In the genomic region with DNA sequence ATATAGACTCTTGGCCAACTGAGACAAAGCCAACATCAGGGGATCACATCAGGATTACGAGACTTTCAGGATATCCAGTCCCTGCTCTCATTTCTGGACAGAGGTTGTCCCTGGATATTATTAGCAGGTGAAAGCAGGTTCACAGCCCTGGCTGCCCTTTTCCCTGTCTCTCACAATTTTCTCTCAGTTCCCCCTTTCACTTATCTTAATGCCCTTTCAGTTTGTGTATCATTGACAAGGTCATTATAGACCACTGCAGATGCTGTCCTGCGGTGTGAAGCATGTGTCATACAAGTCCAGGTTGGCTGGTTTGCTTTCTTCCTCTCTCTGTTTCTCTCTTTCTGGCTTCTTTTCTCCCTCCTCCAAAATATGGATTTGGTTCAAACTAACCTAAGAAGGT, we compare ENCODE assay signal across 14 cellular contexts. TPM values are rescaled to one million over a fixed set of nuclear protein-coding genes. Genes with fewer than 3 reads are reported as not detected.
DNase-seq lines count a peak whose midpoint lies in the region; ATAC-seq, FAIRE-seq and TF ChIP-seq lines count a peak whose summit lies in the region.
"Had no signal": no experiment of that assay in that cellular context is flagged by ENCODE, and none has a peak within 500 bp of the region (broad histone marks: within the 10 kb centered on the region; RNA-seq: fewer than 3 reads in every experiment).

No MANE protein-coding gene starts in this region.

- ATAC-seq in natural killer cell (no peak), HG02610 (IDR thresholded peaks at IDR 0.05; ENCODE audit: unreplicated experiment) (peak; percentile 43), GM12878 (peak; percentile 72), GM19397 (IDR thresholded peaks at IDR 0.05; ENCODE audit: unreplicated experiment) (no peak), GM21515 (IDR thresholded peaks at IDR 0.05; ENCODE audit: unreplicated experiment) (no peak), HG03280 (IDR thresholded peaks at IDR 0.05; ENCODE audit: unreplicated experiment) (no peak)
- ATAC-seq in natural killer cell treated with Interleukin-12 subunit alpha and Interleukin-12 subunit beta and Interleukin-15 and Interleukin-18, amount 100 ng/mL, for 72 hours, result no peak
- ATAC-seq: WTC11 had no signal

- no peaks in the 10 kb centered on the region for H3K9me3 ChIP-seq in GM12878 (replicated peaks; ENCODE audit: control insufficient read depth, insufficient read depth, low read length)
- H3K9me3 ChIP-seq: testis had no signal

- H3K27me3 Mint-ChIP-seq in natural killer cell (ENCODE audit: low read depth in 2 of 2), result peaks cover 0 to 11% of the 10 kb centered on the region in 2 donors
- H3K27me3 Mint-ChIP-seq in natural killer cell treated with Interleukin-12 subunit alpha and Interleukin-12 subunit beta and Interleukin-15 and Interleukin-18, amount 100 ng/mL, for 72 hours, result no peaks in the 10 kb centered on the region

- RAD21 ChIA-PET in GM12878 (lab: Charles Lee; ENCODE audit: unreplicated experiment), result interaction anchor here (1.1 to 6.7 kb wide), 10 partner anchors 25 to 320 kb away, joined by 3 to 90 read pairs (median 7); a partner anchor contains a TSS

- no TSS peak for BruUV-seq in GM12878 (replicated peaks; lab: Mats Ljungman, UMichigan)

- no peak for TF ChIP-seq POLR2A in GM12878 (IDR thresholded peaks at IDR 0.05; ENCODE audit: low read depth, low read length)

- TF ChIP-seq RAD21 in GM12878 (IDR thresholded peaks at IDR 0.05; ENCODE audit: insufficient read depth, low read depth, low read length), result 0 out of 2 replicates have a peak, but pooled peaks have one; percentile 4

- CTCF ChIA-PET in GM12878 (lab: Yijun Ruan, JAX), result interaction anchor here (0.6 to 7.6 kb wide), 17 partner anchors 10 to 314 kb away, joined by 3 to 181 read pairs (median 6); a partner anchor contains a TSS

- TF ChIP-seq EP300 in GM12878 (IDR thresholded peaks at IDR 0.05; ENCODE audit: borderline replicate concordance in 1 of 2, control insufficient read depth in 1 of 2, low read depth in 2 of 2, low read length in 2 of 2), result peak; percentile 59 to 79; a peak in 2 of 4 replicates

- H3K27ac Mint-ChIP-seq in natural killer cell, result peak overlapping the region; percentile 97 to 100
- peak overlapping the region in 1 of 2 donors; percentile 98 for H3K27ac Mint-ChIP-seq in natural killer cell treated with Interleukin-12 subunit alpha and Interleukin-12 subunit beta and Interleukin-15 and Interleukin-18, amount 100 ng/mL, for 72 hours
- H3K27ac Mint-ChIP-seq: WTC11 had no signal

- no peaks in the 10 kb centered on the region for H3K27me3 ChIP-seq in GM12878 (replicated peaks in 1 of 2; ENCODE audit: control insufficient read depth in 2 of 2, insufficient read depth in 2 of 2, low read length in 1 of 2)
- H3K27me3 ChIP-seq: SJSA1, testis had no signal

- intact Hi-C loops in natural killer cell (cut with micrococcal nuclease), result loop anchor here (5.0 kb wide), 2 partner anchors 99 to 329 kb away; no protein-coding TSS in a partner anchor
- intact Hi-C loops in GM12878 (cut with micrococcal nuclease; ENCODE audit: unreplicated experiment), result loop anchor here (1.0 kb wide), 2 partner anchors 26 to 55 kb away; no protein-coding TSS in a partner anchor

- SMC1A ChIA-PET in GM12878 (lab: Charles Lee; ENCODE audit: uncharacterized antibody, unreplicated experiment), result interaction anchor here (0.7 to 7.0 kb wide), 23 partner anchors 9 to 320 kb away, joined by 3 to 110 read pairs (median 5); a partner anchor contains a TSS

- no peak overlapping the region for H2AFZ ChIP-seq in GM12878 (ENCODE audit: control insufficient read depth, low read depth, low read length)

- H3K4me2 ChIP-seq in GM12878 (ENCODE audit: control insufficient read depth, insufficient read depth), result peak overlapping the region; percentile 61

- H3K4me1 ChIP-seq in GM12878 (ENCODE audit: control insufficient read depth, insufficient read depth, low read length), result peaks cover 39% of the 10 kb centered on the region

- H3K36me3 Mint-ChIP-seq in natural killer cell, result peaks cover 6% of the 10 kb centered on the region
- H3K36me3 Mint-ChIP-seq in natural killer cell treated with Interleukin-12 subunit alpha and Interleukin-12 subunit beta and Interleukin-15 and Interleukin-18, amount 100 ng/mL, for 72 hours, result no peaks in the 10 kb centered on the region

- H3K4me3 Mint-ChIP-seq in natural killer cell, result no peak overlapping the region
- H3K4me3 Mint-ChIP-seq in natural killer cell treated with Interleukin-12 subunit alpha and Interleukin-12 subunit beta and Interleukin-15 and Interleukin-18, amount 100 ng/mL, for 72 hours, result no peak overlapping the region
- H3K4me3 Mint-ChIP-seq: WTC11 had no signal

- H4K20me1 ChIP-seq in GM12878 (ENCODE audit: control insufficient read depth, insufficient read depth), result no peaks in the 10 kb centered on the region

- peak overlapping the region; percentile 36; the same call in 1 of the 2 replicates for H3K9ac ChIP-seq in GM12878 (ENCODE audit: control insufficient read depth, insufficient read depth, low read length)

- FAIRE-seq in GM12878 (lab: Jason Lieb, UNC), result peak; percentile 35

- POLR2A ChIA-PET in GM12878 (lab: Charles Lee), result interaction anchor here (0.5 to 5.6 kb wide), 8 partner anchors 9 to 110 kb away, joined by 3 to 66 read pairs (median 5); a partner anchor contains a TSS

- H3K27ac ChIP-seq in GM12878 (ENCODE audit: control insufficient read depth, insufficient read depth), result peak overlapping the region; percentile 65
- H3K27ac ChIP-seq: SJSA1, testis had no signal

- 0% methylated on average over 2 of the region's 2 CpGs for WGBS in GM12878 (ENCODE audit: insufficient coverage, insufficient replicate concordance, low lambda C conversion rate, missing lambda C conversion rate)

- DNase-seq in natural killer cell (no peak), GM12878 (ENCODE audit: low read depth, low spot score) (peak; percentile 66), UCSD-AML1 (lab: John Stamatoyannopoulos, UW; ENCODE audit: unreplicated experiment) (no peak)
- no peak for DNase-seq in natural killer cell treated with Interleukin-12 subunit alpha and Interleukin-12 subunit beta and Interleukin-15 and Interleukin-18, amount 100 ng/mL, for 72 hours (ENCODE audit: low spot score)
- DNase-seq: NCI-H1092 treated with DMSO at 0.1 percent for 48 hours, NCI-H526 treated with DMSO at 0.1 percent for 48 hours, testis had no signal

- H3K4me3 ChIP-seq in GM12878, result peak overlapping the region; percentile 21; the same call in 1 of the 2 replicates
- H3K4me3 ChIP-seq: SJSA1, testis had no signal

- H3K79me2 ChIP-seq in GM12878 (ENCODE audit: control insufficient read depth, insufficient read depth, low read length), result no peaks in the 10 kb centered on the region

- H3K4me1 Mint-ChIP-seq in natural killer cell, result peaks cover 22% of the 10 kb centered on the region in 2 donors
- peaks cover 27 to 39% of the 10 kb centered on the region in 2 donors for H3K4me1 Mint-ChIP-seq in natural killer cell treated with Interleukin-12 subunit alpha and Interleukin-12 subunit beta and Interleukin-15 and Interleukin-18, amount 100 ng/mL, for 72 hours (ENCODE audit: low read depth in 2 of 2)

- peaks cover 0 to 8% of the 10 kb centered on the region in 2 experiments; a peak in 3 of 4 replicates for H3K36me3 ChIP-seq in GM12878 (ENCODE audit: control insufficient read depth in 2 of 2, insufficient read depth in 2 of 2, low read length in 1 of 2)

- H3K9me3 Mint-ChIP-seq in natural killer cell, result peaks cover 2 to 3% of the 10 kb centered on the region in 2 donors
- H3K9me3 Mint-ChIP-seq in natural killer cell treated with Interleukin-12 subunit alpha and Interleukin-12 subunit beta and Interleukin-15 and Interleukin-18, amount 100 ng/mL, for 72 hours, result no peaks in the 10 kb centered on the region
- H3K9me3 Mint-ChIP-seq: WTC11 had no signal

- in situ Hi-C loops in GM12878 (cut with MboI), result no loop called here

- TF ChIP-seq CTCF in natural killer cell (IDR thresholded peaks at IDR 0.05) (no peak), GM12878 (IDR thresholded peaks at IDR 0.05 in 2 of 3, conservative IDR thresholded peaks at IDR 0.05 in 1 of 3; ENCODE audit: control insufficient read depth in 2 of 3, extremely low read depth in 1 of 3, insufficient read depth in 1 of 3, low read depth in 3 of 3, low read length in 3 of 3) (no peak)

RNA-seq across cellular contexts. Expression of a gene that starts 2.1 kb away (rescaled TPM):
- total RNA-seq in natural killer cell, result under 1 TPM in 2 of 3 donors, not detected in 1; 0.49 to 0.50 TPM
- total RNA-seq in natural killer cell treated with Interleukin-12 subunit alpha and Interleukin-12 subunit beta and Interleukin-15 and Interleukin-18, amount 100 ng/mL, for 72 hours, result under 1 TPM in 1 of 2 donors, not detected in 1; 0.64 TPM
- total RNA-seq in GM12878 (2013; cell fraction: nucleolus; rRNA removed), result 1.7 and 2.1 TPM in 2 replicates
- total RNA-seq in GM12878 (2014; rRNA removed), result 2.2 and 2.5 TPM in 2 replicates
- total RNA-seq in GM12878 (2014; rRNA removed; fragmentation: Illumina TruSeq; extraction: Trizol), result 1.2 and 2.1 TPM in 2 replicates
- total RNA-seq in GM12878 (2021), result 2.7 and 3.3 TPM in 2 replicates
- 4.2 TPM for polyA plus RNA-seq in GM12878 (2011; ENCODE audit: low read depth)
- 3.4 and 3.9 TPM in 2 replicates for polyA plus RNA-seq in GM12878 (2011; rRNA removed)
- polyA plus RNA-seq in GM12878 (2011; cell fraction: cytosol; rRNA removed), result 2.9 and 3.5 TPM in 2 replicates
- 4.5 and 4.8 TPM in 2 replicates for polyA plus RNA-seq in GM12878 (2011; cell fraction: nucleus; rRNA removed)
- polyA plus RNA-seq in GM12878 (2012), result 2.2 and 2.3 TPM in 2 replicates
- polyA plus RNA-seq in GM12878 (2014; fragmentation: Illumina TruSeq; extraction: Trizol), result 0.52 and 1.3 TPM in 2 replicates
- 1 to 10 TPM in 1 of 2 experiments, under 1 TPM in 1; 0.66 to 1.3 TPM for polyA plus RNA-seq in GM12878 (2014; fragmentation: Nextera tagmentation; extraction: Ambion mirVana)
- polyA plus RNA-seq in GM12878 (2014; rRNA removed), result 2.8 and 3.8 TPM in 2 replicates
- 1 to 10 TPM; 3.1 to 4.9 TPM for polyA plus RNA-seq in GM12878 (2016; fragmentation: Nextera tagmentation; extraction: Ambion mirVana)
- polyA minus RNA-seq in GM12878 (2011; rRNA and poly(A)+ RNA removed), result 0.82 and 1.2 TPM in 2 replicates
- polyA minus RNA-seq in GM12878 (2011; cell fraction: cytosol; rRNA and poly(A)+ RNA removed), result not detected in 2 replicates
- 1.1 and 1.5 TPM in 2 replicates for polyA minus RNA-seq in GM12878 (2011; cell fraction: nucleus; rRNA and poly(A)+ RNA removed)
- total RNA-seq: SJSA1 had no signal

RNA-seq across cellular contexts. Expression of a gene that starts 6.7 kb away (rescaled TPM):
- total RNA-seq in natural killer cell (under 1 TPM in 2 of 3 donors, not detected in 1; 0.07 to 0.09 TPM), GM12878 (2014; rRNA removed) (2.5 and 2.8 TPM in 2 replicates), GM12878 (2014; rRNA removed; fragmentation: Illumina TruSeq; extraction: Trizol) (3.1 and 3.3 TPM in 2 replicates), GM12878 (2021) (4.0 and 5.6 TPM in 2 replicates)
- total RNA-seq in natural killer cell treated with Interleukin-12 subunit alpha and Interleukin-12 subunit beta and Interleukin-15 and Interleukin-18, amount 100 ng/mL, for 72 hours, result not detected
- not detected in 2 replicates for total RNA-seq in GM12878 (2013; cell fraction: nucleolus; rRNA removed)
- 3.0 TPM for polyA plus RNA-seq in GM12878 (2011; ENCODE audit: low read depth)
- polyA plus RNA-seq in GM12878 (2011; rRNA removed) (7.5 and 8.7 TPM in 2 replicates), GM12878 (2014; fragmentation: Illumina TruSeq; extraction: Trizol) (2.6 and 4.5 TPM in 2 replicates), GM12878 (2014; fragmentation: Nextera tagmentation; extraction: Ambion mirVana) (1 to 10 TPM; 3.2 to 3.5 TPM), GM12878 (2014; rRNA removed) (3.4 TPM in 2 replicates), GM12878 (2016; fragmentation: Nextera tagmentation; extraction: Ambion mirVana) (1 to 10 TPM; 6.9 to 8.3 TPM)
- 6.4 and 9.5 TPM in 2 replicates for polyA plus RNA-seq in GM12878 (2011; cell fraction: cytosol; rRNA removed)
- polyA plus RNA-seq in GM12878 (2011; cell fraction: nucleus; rRNA removed), result 5.1 and 6.9 TPM in 2 replicates
- polyA plus RNA-seq in GM12878 (2012), result 2.3 and 3.2 TPM in 2 replicates
- polyA minus RNA-seq in GM12878 (2011; rRNA and poly(A)+ RNA removed), result 14.3 and 18.7 TPM in 2 replicates
- polyA minus RNA-seq in GM12878 (2011; cell fraction: cytosol; rRNA and poly(A)+ RNA removed), result 2.3 and 4.4 TPM in 2 replicates
- polyA minus RNA-seq in GM12878 (2011; cell fraction: nucleus; rRNA and poly(A)+ RNA removed), result 2.3 and 5.5 TPM in 2 replicates

RNA-seq across cellular contexts. Expression of a gene that starts 21.8 kb away (rescaled TPM):
- total RNA-seq in natural killer cell (10 to 100 TPM; 31.6 to 40.0 (median 35.0) TPM), GM12878 (2014; rRNA removed) (52.1 and 52.3 TPM in 2 replicates), GM12878 (2014; rRNA removed; fragmentation: Illumina TruSeq; extraction: Trizol) (44.0 and 54.3 TPM in 2 replicates), GM12878 (2021) (76.8 and 81.8 TPM in 2 replicates)
- 100 to 1,000 TPM in 1 of 2 donors, 10 to 100 TPM in 1; 92.6 to 122 TPM for total RNA-seq in natural killer cell treated with Interleukin-12 subunit alpha and Interleukin-12 subunit beta and Interleukin-15 and Interleukin-18, amount 100 ng/mL, for 72 hours
- 2.0 and 4.3 TPM in 2 replicates for total RNA-seq in GM12878 (2013; cell fraction: nucleolus; rRNA removed)
- 45.1 TPM for polyA plus RNA-seq in GM12878 (2011; ENCODE audit: low read depth)
- polyA plus RNA-seq in GM12878 (2011; rRNA removed) (111 and 127 TPM in 2 replicates), GM12878 (2014; fragmentation: Illumina TruSeq; extraction: Trizol) (63.2 and 84.1 TPM in 2 replicates), GM12878 (2014; fragmentation: Nextera tagmentation; extraction: Ambion mirVana) (10 to 100 TPM; 30.0 to 59.6 TPM), GM12878 (2014; rRNA removed) (102 and 117 TPM in 2 replicates), GM12878 (2016; fragmentation: Nextera tagmentation; extraction: Ambion mirVana) (100 to 1,000 TPM; 136 to 141 TPM)
- 103 and 106 TPM in 2 replicates for polyA plus RNA-seq in GM12878 (2011; cell fraction: cytosol; rRNA removed)
- polyA plus RNA-seq in GM12878 (2011; cell fraction: nucleus; rRNA removed), result 34.5 and 52.5 TPM in 2 replicates
- 82.6 and 88.2 TPM in 2 replicates for polyA plus RNA-seq in GM12878 (2012)
- 24.8 and 34.2 TPM in 2 replicates for polyA minus RNA-seq in GM12878 (2011; rRNA and poly(A)+ RNA removed)
- 14.4 and 21.2 TPM in 2 replicates for polyA minus RNA-seq in GM12878 (2011; cell fraction: cytosol; rRNA and poly(A)+ RNA removed)
- polyA minus RNA-seq in GM12878 (2011; cell fraction: nucleus; rRNA and poly(A)+ RNA removed), result 2.9 and 8.3 TPM in 2 replicates

RNA-seq across cellular contexts. Expression of a gene that starts 21.9 kb away (rescaled TPM):
- total RNA-seq in natural killer cell (10 to 100 TPM; 26.5 to 31.7 (median 31.6) TPM), GM12878 (2014; rRNA removed) (27.9 and 33.0 TPM in 2 replicates), GM12878 (2014; rRNA removed; fragmentation: Illumina TruSeq; extraction: Trizol) (24.0 and 25.0 TPM in 2 replicates), GM12878 (2021) (27.4 and 28.8 TPM in 2 replicates)
- 10 to 100 TPM; 29.3 to 37.2 TPM for total RNA-seq in natural killer cell treated with Interleukin-12 subunit alpha and Interleukin-12 subunit beta and Interleukin-15 and Interleukin-18, amount 100 ng/mL, for 72 hours
- 53.0 and 53.6 TPM in 2 replicates for total RNA-seq in GM12878 (2013; cell fraction: nucleolus; rRNA removed)
- polyA plus RNA-seq in GM12878 (2011; ENCODE audit: low read depth), result 18.2 TPM
- polyA plus RNA-seq in GM12878 (2011; rRNA removed) (10.5 and 19.2 TPM in 2 replicates), GM12878 (2014; fragmentation: Illumina TruSeq; extraction: Trizol) (20.8 and 27.2 TPM in 2 replicates), GM12878 (2014; fragmentation: Nextera tagmentation; extraction: Ambion mirVana) (10 to 100 TPM; 43.1 to 54.4 TPM), GM12878 (2014; rRNA removed) (27.3 and 27.4 TPM in 2 replicates), GM12878 (2016; fragmentation: Nextera tagmentation; extraction: Ambion mirVana) (10 to 100 TPM; 35.3 to 40.4 TPM)
- polyA plus RNA-seq in GM12878 (2011; cell fraction: cytosol; rRNA removed), result 29.7 and 31.4 TPM in 2 replicates
- 46.3 and 63.1 TPM in 2 replicates for polyA plus RNA-seq in GM12878 (2011; cell fraction: nucleus; rRNA removed)
- polyA plus RNA-seq in GM12878 (2012), result 22.7 and 33.5 TPM in 2 replicates
- 22.1 and 27.7 TPM in 2 replicates for polyA minus RNA-seq in GM12878 (2011; rRNA and poly(A)+ RNA removed)
- polyA minus RNA-seq in GM12878 (2011; cell fraction: cytosol; rRNA and poly(A)+ RNA removed), result 6.1 and 8.5 TPM in 2 replicates
- polyA minus RNA-seq in GM12878 (2011; cell fraction: nucleus; rRNA and poly(A)+ RNA removed), result 27.1 and 27.3 TPM in 2 replicates

RNA-seq across cellular contexts. Expression of a gene that starts 26.3 kb away (rescaled TPM):
- total RNA-seq in natural killer cell (100 to 1,000 TPM; 246 to 310 (median 272) TPM), GM12878 (2014; rRNA removed) (64.8 and 72.0 TPM in 2 replicates), GM12878 (2014; rRNA removed; fragmentation: Illumina TruSeq; extraction: Trizol) (78.5 and 78.9 TPM in 2 replicates), GM12878 (2021) (136 and 143 TPM in 2 replicates)
- 100 to 1,000 TPM; 217 to 250 TPM for total RNA-seq in natural killer cell treated with Interleukin-12 subunit alpha and Interleukin-12 subunit beta and Interleukin-15 and Interleukin-18, amount 100 ng/mL, for 72 hours
- 49.9 and 52.0 TPM in 2 replicates for total RNA-seq in GM12878 (2013; cell fraction: nucleolus; rRNA removed)
- 51.5 TPM for polyA plus RNA-seq in GM12878 (2011; ENCODE audit: low read depth)
- polyA plus RNA-seq in GM12878 (2011; rRNA removed) (68.3 and 90.2 TPM in 2 replicates), GM12878 (2014; fragmentation: Illumina TruSeq; extraction: Trizol) (74.3 and 94.1 TPM in 2 replicates), GM12878 (2014; fragmentation: Nextera tagmentation; extraction: Ambion mirVana) (10 to 100 TPM; 12.9 to 20.9 TPM), GM12878 (2014; rRNA removed) (81.9 and 86.9 TPM in 2 replicates), GM12878 (2016; fragmentation: Nextera tagmentation; extraction: Ambion mirVana) (10 to 100 TPM; 64.1 to 74.0 TPM)
- 120 and 128 TPM in 2 replicates for polyA plus RNA-seq in GM12878 (2011; cell fraction: cytosol; rRNA removed)
- polyA plus RNA-seq in GM12878 (2011; cell fraction: nucleus; rRNA removed), result 83.8 and 88.7 TPM in 2 replicates
- polyA plus RNA-seq in GM12878 (2012), result 86.4 and 90.3 TPM in 2 replicates
- 65.2 and 132 TPM in 2 replicates for polyA minus RNA-seq in GM12878 (2011; rRNA and poly(A)+ RNA removed)
- 46.4 and 49.8 TPM in 2 replicates for polyA minus RNA-seq in GM12878 (2011; cell fraction: cytosol; rRNA and poly(A)+ RNA removed)
- 23.0 and 35.9 TPM in 2 replicates for polyA minus RNA-seq in GM12878 (2011; cell fraction: nucleus; rRNA and poly(A)+ RNA removed)
- total RNA-seq: renal cortical epithelial cell, SJSA1 had no signal

Comparison
In these comparisons a context has a peak if more than half of its experiments do, and no peak if none do; other contexts are left out.
1. ATAC-seq: peak in HG02610 (single experiment) and GM12878 (single experiment); none in natural killer cell (0 of 3), natural killer cell treated with Interleukin-12 subunit alpha and Interleukin-12 subunit beta and Interleukin-15 and Interleukin-18, amount 100 ng/mL, for 72 hours (0 of 2), GM19397 (single experiment), GM21515 (single experiment) and HG03280 (single experiment).